1 cellular context compared by ENCODE assay signal in the genomic region with DNA sequence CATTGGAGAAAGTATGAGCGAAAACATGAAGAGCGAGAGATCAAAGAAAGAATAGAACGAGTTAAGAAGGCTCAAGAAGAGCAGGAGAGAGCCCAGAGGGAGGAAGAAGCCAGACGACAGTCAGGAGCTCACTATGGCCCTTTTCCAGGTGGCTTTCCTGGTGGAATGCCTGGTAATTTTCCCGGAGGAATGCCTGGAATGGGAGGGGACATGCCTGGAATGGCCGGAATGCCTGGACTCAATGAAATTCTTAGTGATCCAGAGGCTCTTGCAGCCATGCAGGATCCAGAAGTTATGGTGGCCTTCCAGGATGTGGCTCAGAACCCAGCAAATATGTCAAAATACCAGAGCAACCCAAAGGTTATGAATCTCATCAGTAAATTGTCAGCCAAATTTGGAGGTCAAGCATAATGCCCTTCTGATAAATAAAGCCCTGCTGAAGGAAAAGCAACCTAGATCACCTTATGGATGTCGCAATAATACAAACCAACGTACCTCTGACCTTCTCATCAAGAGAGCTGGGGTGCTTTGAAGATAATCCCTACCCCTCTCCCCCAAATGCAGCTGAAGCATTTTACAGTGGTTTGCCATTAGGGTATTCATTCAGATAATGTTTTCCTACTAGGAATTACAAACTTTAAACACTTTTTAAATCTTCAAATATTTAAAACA.
TF ChIP-seq lines count a peak whose summit lies in the region.
"Not testable (repeated sequence)": the region's sequence is repeated elsewhere in the genome, so short reads cannot be mapped to it uniquely, and the experiment has no call there.

No MANE protein-coding gene starts in this region.

TF ChIP-seq in K562, 482 proteins besides CTCF, POLR2A, EP300 and RAD21:
- TF ChIP-seq CEBPB (tag; IDR thresholded peaks at IDR 0.05) (peak; percentile 43), CEBPG (tag; conservative IDR thresholded peaks at IDR 0.05 in 1 of 2, IDR thresholded peaks at IDR 0.05 in 1 of 2) (peak in 1 of 2 experiments; percentile 22; a peak in 1 of 4 replicates)
- TF ChIP-seq CEBPG (CRISPR knock-in tag; IDR thresholded peaks at IDR 0.05) = not testable (repeated sequence)
